12 cellular contexts compared by ENCODE assay signal in genomic region chr4:111037591-111037990, GRCh38.
"Had no signal": no experiment of that assay in that cellular context is flagged by ENCODE, and none has a peak within 500 bp of the region (broad histone marks: within the 10 kb centered on the region; RNA-seq: fewer than 3 reads in every experiment).

No MANE protein-coding gene starts in this region.

- DNase-seq: activated CD4-positive, alpha-beta memory T cell treated with anti-CD3 and anti-CD28 coated beads, Interleukin-2, amount 10 ng/mL, durations not matched to agents 7 days and 5 days; activated CD4-positive, alpha-beta T cell treated with anti-CD3 and anti-CD28 coated beads for 36 hours; activated effector memory CD4-positive, alpha-beta T cell treated with Interleukin-2 at 50 U/mL for 16 hours; activated naive CD4-positive, alpha-beta T cell treated with anti-CD3 and anti-CD28 coated beads, Interleukin-2, amount 50 U/mL, for 16 hours; activated T-cell treated with anti-CD3 and anti-CD28 coated beads, Interleukin-2, amount 50 U/mL, for 4 hours; adrenal gland; head of caudate nucleus; kidney glomerular epithelial cell; mesenchymal stem cell; ovary; right lobe of liver; stimulated activated CD4-positive, alpha-beta T cell treated with anti-CD3 and anti-CD28 coated beads, Interleukin-1b, Interleukin-23, amount 100 ng/mL, for 48 hours had no signal
